19 cellular contexts compared by ENCODE assay signal in the genomic region with DNA sequence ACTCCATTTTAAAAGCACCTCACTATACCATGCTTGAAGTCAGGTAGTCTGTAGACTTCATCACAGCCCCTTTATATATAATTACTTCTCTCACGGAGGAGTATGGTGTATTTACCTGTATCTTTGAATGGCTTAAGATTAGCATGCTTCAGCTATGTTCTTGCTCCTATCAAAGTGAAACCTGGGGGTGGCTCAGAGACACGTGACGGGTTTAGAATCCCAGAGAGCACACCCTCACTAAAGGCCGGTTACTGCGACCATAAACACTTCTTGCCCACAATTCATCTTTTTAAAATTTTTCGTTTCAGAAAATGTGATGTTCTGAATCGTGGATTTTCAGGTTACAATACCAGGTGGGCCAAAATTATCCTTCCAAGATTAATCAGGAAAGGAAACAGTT. TPM values are rescaled to one million over a fixed set of nuclear protein-coding genes. Genes with fewer than 3 reads are reported as not detected.
DNase-seq lines count a peak whose midpoint lies in the region; ATAC-seq and TF ChIP-seq lines count a peak whose summit lies in the region.
"Had no signal": no experiment of that assay in that cellular context is flagged by ENCODE, and none has a peak within 500 bp of the region (broad histone marks: within the 10 kb centered on the region; RNA-seq: fewer than 3 reads in every experiment).

No MANE protein-coding gene starts in this region.

- H3K4me3 Mint-ChIP-seq in activated naive CD4-positive, alpha-beta T cell treated with anti-CD3 and anti-CD28 coated beads, Interleukin-2, amount 50 U/mL, for 24 hours, result no peak overlapping the region
- no peak overlapping the region for H3K4me3 Mint-ChIP-seq in T-helper 17 cell
- no peak overlapping the region for H3K4me3 Mint-ChIP-seq in stimulated activated effector memory CD8-positive, alpha-beta T cell treated with anti-CD3 and anti-CD28 coated beads, Interleukin-12 subunit alpha, Interleukin-12 subunit beta, amount 100 ng/mL, for 72 hours
- H3K4me3 Mint-ChIP-seq in mesothelial cell of epicardium, result no peak overlapping the region

- H3K9me3 Mint-ChIP-seq in activated naive CD4-positive, alpha-beta T cell treated with anti-CD3 and anti-CD28 coated beads, Interleukin-2, amount 50 U/mL, for 24 hours, result no peaks in the 10 kb centered on the region
- H3K9me3 Mint-ChIP-seq in activated naive CD4-positive, alpha-beta T cell treated with anti-CD3 and anti-CD28 coated beads, Interleukin-2, amount 50 U/mL, for 72 hours, result peaks cover 0 to 8% of the 10 kb centered on the region in 2 donors
- no peaks in the 10 kb centered on the region for H3K9me3 Mint-ChIP-seq in stimulated activated effector memory CD8-positive, alpha-beta T cell treated with anti-CD3 and anti-CD28 coated beads, Interleukin-12 subunit alpha, Interleukin-12 subunit beta, amount 100 ng/mL, for 72 hours
- no peaks in the 10 kb centered on the region for H3K9me3 Mint-ChIP-seq in mesothelial cell of epicardium

- H3K4me1 Mint-ChIP-seq in activated naive CD4-positive, alpha-beta T cell treated with anti-CD3 and anti-CD28 coated beads, Interleukin-2, amount 50 U/mL, for 24 hours, result peaks cover 52% of the 10 kb centered on the region
- peaks cover 31% of the 10 kb centered on the region for H3K4me1 Mint-ChIP-seq in T-helper 17 cell
- H3K4me1 Mint-ChIP-seq in stimulated activated effector memory CD8-positive, alpha-beta T cell treated with anti-CD3 and anti-CD28 coated beads, Interleukin-12 subunit alpha, Interleukin-12 subunit beta, amount 100 ng/mL, for 72 hours, result peaks cover 37% of the 10 kb centered on the region
- peaks cover 14% of the 10 kb centered on the region for H3K4me1 Mint-ChIP-seq in mesothelial cell of epicardium

- no peaks in the 10 kb centered on the region for H3K9me3 ChIP-seq in T-helper 17 cell (ENCODE audit: control insufficient read depth, low read length, poor library complexity, severe bottlenecking)
- H3K9me3 ChIP-seq: SJCRH30 had no signal

- ATAC-seq in activated naive CD4-positive, alpha-beta T cell treated with anti-CD3 and anti-CD28 coated beads, Interleukin-2, amount 50 U/mL, for 72 hours, result no peak
- ATAC-seq in T-helper 17 cell, result no peak
- ATAC-seq in stimulated activated effector memory CD8-positive, alpha-beta T cell treated with anti-CD3 and anti-CD28 coated beads, Interleukin-12 subunit alpha, Interleukin-12 subunit beta, amount 100 ng/mL, for 72 hours, result no peak
- ATAC-seq: HCT116 had no signal

- peaks cover 9% of the 10 kb centered on the region for H3K36me3 Mint-ChIP-seq in activated naive CD4-positive, alpha-beta T cell treated with anti-CD3 and anti-CD28 coated beads, Interleukin-2, amount 50 U/mL, for 24 hours
- peaks cover 25 to 27% of the 10 kb centered on the region in 2 donors for H3K36me3 Mint-ChIP-seq in activated naive CD4-positive, alpha-beta T cell treated with anti-CD3 and anti-CD28 coated beads, Interleukin-2, amount 50 U/mL, for 72 hours
- H3K36me3 Mint-ChIP-seq in T-helper 17 cell (ENCODE audit: low read depth), result peaks cover 2% of the 10 kb centered on the region
- peaks cover 72% of the 10 kb centered on the region for H3K36me3 Mint-ChIP-seq in stimulated activated effector memory CD8-positive, alpha-beta T cell treated with anti-CD3 and anti-CD28 coated beads, Interleukin-12 subunit alpha, Interleukin-12 subunit beta, amount 100 ng/mL, for 72 hours
- peaks cover 21% of the 10 kb centered on the region for H3K36me3 Mint-ChIP-seq in mesothelial cell of epicardium

- peak overlapping the region; percentile 17 for H3K27ac Mint-ChIP-seq in activated naive CD4-positive, alpha-beta T cell treated with anti-CD3 and anti-CD28 coated beads, Interleukin-2, amount 50 U/mL, for 24 hours
- no peak overlapping the region for H3K27ac Mint-ChIP-seq in activated naive CD4-positive, alpha-beta T cell treated with anti-CD3 and anti-CD28 coated beads, Interleukin-2, amount 50 U/mL, for 72 hours
- H3K27ac Mint-ChIP-seq in T-helper 17 cell, result peak overlapping the region; percentile 83
- peak overlapping the region; percentile 61 for H3K27ac Mint-ChIP-seq in stimulated activated effector memory CD8-positive, alpha-beta T cell treated with anti-CD3 and anti-CD28 coated beads, Interleukin-12 subunit alpha, Interleukin-12 subunit beta, amount 100 ng/mL, for 72 hours
- no peak overlapping the region for H3K27ac Mint-ChIP-seq in mesothelial cell of epicardium

- no peak for TF ChIP-seq CTCF in GM20000 (IDR thresholded peaks at IDR 0.05; ENCODE audit: extremely low read depth, missing control alignments)
- TF ChIP-seq CTCF in mesothelial cell of epicardium (IDR thresholded peaks at IDR 0.05; ENCODE audit: unreplicated experiment), result no peak

- no peak for DNase-seq in activated naive CD4-positive, alpha-beta T cell treated with anti-CD3 and anti-CD28 coated beads, Interleukin-2, amount 50 U/mL, for 72 hours (ENCODE audit: low spot score in 2 of 2)
- peak; percentile 41 for DNase-seq in GM20000 (ENCODE audit: low spot score)
- no peak for DNase-seq in T-helper 17 cell
- DNase-seq in stimulated activated effector memory CD8-positive, alpha-beta T cell treated with anti-CD3 and anti-CD28 coated beads, Interleukin-12 subunit alpha, Interleukin-12 subunit beta, amount 100 ng/mL, for 72 hours (ENCODE audit: low spot score in 2 of 2), result no peak
- DNase-seq in NCI-H2029 (lab: John Stamatoyannopoulos, UW), result no peak
- DNase-seq in mesothelial cell of epicardium (ENCODE audit: low spot score in 2 of 2, unreplicated experiment in 2 of 2), result no peak
- no peak for DNase-seq in SIG-M5 (lab: John Stamatoyannopoulos, UW)
- DNase-seq: ACHN, DMS153, EL, GOT3, NCI-H1417 treated with DMSO at 0.1 percent for 48 hours, NCI-H187 treated with DMSO at 0.1 percent for 48 hours, NCI-H345, NCI-H524 treated with DMSO at 0.1 percent for 48 hours, SJCRH30, SW 1271 had no signal

- no peaks in the 10 kb centered on the region for H3K27me3 Mint-ChIP-seq in activated naive CD4-positive, alpha-beta T cell treated with anti-CD3 and anti-CD28 coated beads, Interleukin-2, amount 50 U/mL, for 24 hours
- H3K27me3 Mint-ChIP-seq in T-helper 17 cell (no peaks in the 10 kb centered on the region), mesothelial cell of epicardium (ENCODE audit: low read depth) (no peaks in the 10 kb centered on the region)

RNA-seq across cellular contexts. Expression of gene IAH1, which starts 3.6 kb away (rescaled TPM):
- 10 to 100 TPM; 65.8 TPM for total RNA-seq in activated naive CD4-positive, alpha-beta T cell treated with anti-CD3 and anti-CD28 coated beads, Interleukin-2, amount 50 U/mL, for 72 hours
- total RNA-seq in T-helper 17 cell, result 10 to 100 TPM; 43.6 to 45.2 TPM
- total RNA-seq in mesothelial cell of epicardium, result 39.7 to 42.7 TPM (median 41.6 TPM) in 3 replicates
- total RNA-seq: SJCRH30 had no signal

RNA-seq across cellular contexts. Expression of gene CPSF3, which starts 54.5 kb away (rescaled TPM):
- total RNA-seq in activated naive CD4-positive, alpha-beta T cell treated with anti-CD3 and anti-CD28 coated beads, Interleukin-2, amount 50 U/mL, for 72 hours, result 10 to 100 TPM; 55.8 to 63.3 TPM
- total RNA-seq in T-helper 17 cell (10 to 100 TPM; 18.1 to 19.0 TPM), mesothelial cell of epicardium (44.9 to 47.3 TPM (median 45.1 TPM) in 3 replicates)

RNA-seq across cellular contexts. Expression of gene ITGB1BP1, which starts 54.6 kb away (rescaled TPM):
- 100 to 1,000 TPM; 101 to 173 TPM for total RNA-seq in activated naive CD4-positive, alpha-beta T cell treated with anti-CD3 and anti-CD28 coated beads, Interleukin-2, amount 50 U/mL, for 72 hours
- total RNA-seq in T-helper 17 cell, result 10 to 100 TPM; 62.6 to 74.9 TPM
- 35.9 to 39.8 TPM (median 38.0 TPM) in 3 replicates for total RNA-seq in mesothelial cell of epicardium

Comparison
In these comparisons a context has a peak if more than half of its experiments do, and no peak if none do; other contexts are left out.
1. H3K27ac Mint-ChIP-seq: peak in activated naive CD4-positive, alpha-beta T cell treated with anti-CD3 and anti-CD28 coated beads, Interleukin-2, amount 50 U/mL, for 24 hours (single experiment), T-helper 17 cell (single experiment) and stimulated activated effector memory CD8-positive, alpha-beta T cell treated with anti-CD3 and anti-CD28 coated beads, Interleukin-12 subunit alpha, Interleukin-12 subunit beta, amount 100 ng/mL, for 72 hours (single experiment); none in activated naive CD4-positive, alpha-beta T cell treated with anti-CD3 and anti-CD28 coated beads, Interleukin-2, amount 50 U/mL, for 72 hours (0 of 2) and mesothelial cell of epicardium (single experiment).